In the genomic region with DNA sequence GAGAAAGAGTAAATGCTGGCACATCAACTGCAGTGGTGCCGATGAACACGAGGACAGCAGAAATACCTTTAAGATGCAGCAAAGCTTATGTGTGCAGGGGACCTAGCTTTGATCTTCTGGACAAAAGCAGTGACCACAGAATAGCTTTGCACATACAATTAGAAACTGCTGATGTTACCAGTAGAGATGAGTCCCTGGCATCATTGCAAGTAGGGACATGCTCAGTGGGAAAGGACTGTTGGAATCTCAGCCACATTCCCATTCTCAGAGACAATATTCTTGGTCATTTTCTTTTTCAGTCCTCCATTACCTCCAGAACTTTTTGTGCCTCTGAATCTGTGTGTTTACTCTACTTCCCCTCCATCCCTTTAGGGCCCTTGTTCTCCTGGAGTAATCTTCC, we compare ENCODE assay signal across 19 cellular contexts. TPM values are rescaled to one million over a fixed set of nuclear protein-coding genes. Genes with fewer than 3 reads are reported as not detected.
"Had no signal": no experiment of that assay in that cellular context is flagged by ENCODE, and none has a peak within 500 bp of the region (broad histone marks: within the 10 kb centered on the region; RNA-seq: fewer than 3 reads in every experiment).

No MANE protein-coding gene starts in this region.

- H3K4me3 ChIP-seq: heart left ventricle, mucosa of descending colon, testis, tibial nerve, upper lobe of right lung, vagina had no signal

- H3K27me3 ChIP-seq: heart left ventricle, testis, tibial nerve, upper lobe of right lung, vagina had no signal

- H3K36me3 ChIP-seq: heart left ventricle, tibial nerve, upper lobe of right lung, vagina had no signal

- FAIRE-seq: frontal cortex, islet of Langerhans had no signal

- H3K9me3 ChIP-seq: mucosa of descending colon, testis, upper lobe of right lung, vagina had no signal

- ATAC-seq: heart left ventricle; left lobe of liver; mucosa of descending colon; natural killer cell; sciatic nerve; stimulated activated naive B cell treated with anti-CD40 and anti-IgM and Interleukin-4, amounts not matched to agents 10 μg/mL and 1 μg/mL and 100 μg/mL, for 72 hours; stimulated activated naive CD8-positive, alpha-beta T cell treated with anti-CD3 and anti-CD28 coated beads, Interleukin-15, amount 100 ng/mL, for 72 hours; upper lobe of right lung had no signal

- H3K4me1 ChIP-seq: upper lobe of right lung, vagina had no signal

- H3K27ac ChIP-seq: heart left ventricle, testis, tibial nerve, upper lobe of right lung, vagina had no signal

- DNase-seq: dermis blood vessel endothelial cell; erythroblast; heart left ventricle; hippocampal formation; mucosa of descending colon; natural killer cell; posterior cingulate gyrus; stimulated activated CD4-positive, alpha-beta T cell treated with anti-CD3 and anti-CD28 coated beads, Interleukin-2, amount 100 ng/mL, for 24 hours; stimulated activated CD4-positive, alpha-beta T cell treated with anti-CD3 and anti-CD28 coated beads, Interleukin-4, amount 100 ng/mL, for 4 hours; stimulated activated naive B cell treated with anti-CD40 and anti-IgM and Interleukin-4, amounts not matched to agents 10 μg/mL and 1 μg/mL and 100 μg/mL, for 72 hours; stimulated activated naive CD8-positive, alpha-beta T cell treated with anti-CD3 and anti-CD28 coated beads, Interleukin-15, amount 100 ng/mL, for 72 hours; testis; upper lobe of right lung had no signal

RNA-seq across cellular contexts. Expression of a gene that starts 16.9 kb away (rescaled TPM):
- total RNA-seq: natural killer cell had no signal
